ENCODE assay signal across 1 cellular context in the genomic region with DNA sequence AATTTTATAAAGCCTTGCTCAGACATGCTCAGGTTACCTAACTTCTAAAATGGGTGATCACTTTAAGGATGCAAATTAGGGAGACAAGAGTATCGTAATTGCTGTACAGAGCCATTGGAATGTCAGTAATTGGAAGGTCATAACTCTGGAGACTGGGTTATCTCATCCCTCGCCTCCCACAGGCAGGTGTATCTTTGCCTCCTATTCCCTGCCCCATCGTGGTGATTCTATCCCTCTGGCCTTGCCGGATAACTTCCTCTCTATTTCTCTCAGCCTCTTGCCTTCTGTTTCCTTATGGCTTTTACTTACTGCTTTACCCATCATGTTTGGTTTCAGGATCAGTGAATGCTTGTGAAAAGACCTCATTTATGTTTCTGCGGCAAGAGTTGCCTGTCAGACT.
TF ChIP-seq lines count a peak whose summit lies in the region.

No MANE protein-coding gene starts in this region.

TF ChIP-seq in H1, 55 proteins besides CTCF, POLR2A, EP300 and RAD21:
- no peak for TF ChIP-seq SIN3A (conservative IDR thresholded peaks at IDR 0.05 in 1 of 2, IDR thresholded peaks at IDR 0.05 in 1 of 2; ENCODE audit: low read depth in 1 of 2, low read length in 2 of 2)
- no peak for TF ChIP-seq ASH2L (IDR thresholded peaks at IDR 0.05; ENCODE audit: low read length)
- no peak for TF ChIP-seq TEAD4 (IDR thresholded peaks at IDR 0.05; ENCODE audit: low read depth, low read length)
- no peak for TF ChIP-seq RNF2 (IDR thresholded peaks at IDR 0.05; ENCODE audit: borderline replicate concordance, low read depth, low read length, missing control alignments, poor library complexity, severe bottlenecking)
- no peak for TF ChIP-seq HDAC2 (IDR thresholded peaks at IDR 0.05; ENCODE audit: borderline replicate concordance in 1 of 2, low read depth in 2 of 2, low read length in 2 of 2)
- TF ChIP-seq, protein P1, sequence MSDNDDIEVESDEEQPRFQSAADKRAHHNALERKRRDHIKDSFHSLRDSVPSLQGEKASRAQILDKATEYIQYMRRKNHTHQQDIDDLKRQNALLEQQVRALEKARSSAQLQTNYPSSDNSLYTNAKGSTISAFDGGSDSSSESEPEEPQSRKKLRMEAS (IDR thresholded peaks at IDR 0.05): no peak
- TF ChIP-seq CBX5 (IDR thresholded peaks at IDR 0.05; ENCODE audit: low read depth, low read length): no peak
- no peak for TF ChIP-seq POU5F1 (IDR thresholded peaks at IDR 0.05; ENCODE audit: low read depth, low read length)
- TF ChIP-seq SP4 (IDR thresholded peaks at IDR 0.05; ENCODE audit: low read length): no peak
- no peak for TF ChIP-seq NANOG (IDR thresholded peaks at IDR 0.05; ENCODE audit: insufficient read depth, low read depth, low read length, poor library complexity, severe bottlenecking)
- no peak for TF ChIP-seq BACH1 (IDR thresholded peaks at IDR 0.05; ENCODE audit: low read length)
- TF ChIP-seq, protein P2, sequence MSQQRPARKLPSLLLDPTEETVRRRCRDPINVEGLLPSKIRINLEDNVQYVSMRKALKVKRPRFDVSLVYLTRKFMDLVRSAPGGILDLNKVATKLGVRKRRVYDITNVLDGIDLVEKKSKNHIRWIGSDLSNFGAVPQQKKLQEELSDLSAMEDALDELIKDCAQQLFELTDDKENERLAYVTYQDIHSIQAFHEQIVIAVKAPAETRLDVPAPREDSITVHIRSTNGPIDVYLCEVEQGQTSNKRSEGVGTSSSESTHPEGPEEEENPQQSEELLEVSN (IDR thresholded peaks at IDR 0.05): no peak
- no peak for TF ChIP-seq SIRT6 (IDR thresholded peaks at IDR 0.05; ENCODE audit: low read length)
- TF ChIP-seq SP2 (IDR thresholded peaks at IDR 0.05; ENCODE audit: low read length): no peak
- no peak for TF ChIP-seq RBBP5 (IDR thresholded peaks at IDR 0.05; ENCODE audit: borderline replicate concordance, low read depth, low read length)
- TF ChIP-seq CHD1 (IDR thresholded peaks at IDR 0.05; ENCODE audit: low read depth, low read length): no peak
- TF ChIP-seq, protein P3, sequence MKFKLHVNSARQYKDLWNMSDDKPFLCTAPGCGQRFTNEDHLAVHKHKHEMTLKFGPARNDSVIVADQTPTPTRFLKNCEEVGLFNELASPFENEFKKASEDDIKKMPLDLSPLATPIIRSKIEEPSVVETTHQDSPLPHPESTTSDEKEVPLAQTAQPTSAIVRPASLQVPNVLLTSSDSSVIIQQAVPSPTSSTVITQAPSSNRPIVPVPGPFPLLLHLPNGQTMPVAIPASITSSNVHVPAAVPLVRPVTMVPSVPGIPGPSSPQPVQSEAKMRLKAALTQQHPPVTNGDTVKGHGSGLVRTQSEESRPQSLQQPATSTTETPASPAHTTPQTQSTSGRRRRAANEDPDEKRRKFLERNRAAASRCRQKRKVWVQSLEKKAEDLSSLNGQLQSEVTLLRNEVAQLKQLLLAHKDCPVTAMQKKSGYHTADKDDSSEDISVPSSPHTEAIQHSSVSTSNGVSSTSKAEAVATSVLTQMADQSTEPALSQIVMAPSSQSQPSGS (IDR thresholded peaks at IDR 0.05; ENCODE audit: low read length): no peak
